ENCODE assay signal across 8 cellular contexts in the genomic region with DNA sequence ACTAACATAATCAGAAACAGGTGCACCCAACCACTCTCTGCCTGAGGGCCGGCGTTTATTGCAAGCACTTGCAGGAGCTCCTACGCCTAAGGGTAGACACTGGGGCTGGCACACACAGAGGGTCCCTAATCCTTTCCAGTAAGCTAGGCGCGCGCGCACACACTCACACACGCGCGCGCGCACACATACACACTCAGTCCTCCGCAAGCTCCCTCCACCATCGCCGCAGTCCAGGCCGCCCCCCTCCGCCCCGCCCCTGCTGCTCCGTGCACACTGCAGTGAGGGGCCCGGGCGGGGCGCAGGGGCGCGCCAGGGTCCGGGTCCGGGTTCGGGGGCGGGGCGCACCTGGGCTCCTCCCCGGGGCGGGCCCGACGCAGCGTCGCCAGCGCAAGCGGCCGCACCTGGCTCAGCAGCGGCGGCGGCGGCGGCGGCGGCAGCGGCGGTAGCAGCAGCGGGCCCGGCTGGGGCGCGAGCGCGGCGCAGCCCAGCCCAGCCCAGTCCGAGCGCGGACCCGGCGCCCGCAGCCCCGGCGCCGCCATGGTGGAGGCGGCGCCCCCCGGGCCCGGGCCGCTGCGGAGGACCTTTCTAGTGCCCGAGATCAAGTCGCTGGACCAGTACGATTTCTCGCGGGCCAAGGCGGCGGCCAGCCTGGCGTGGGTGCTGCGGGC. TPM values are rescaled to one million over a fixed set of nuclear protein-coding genes. Genes with fewer than 3 reads are reported as not detected.
DNase-seq lines count a peak whose midpoint lies in the region; ATAC-seq lines count a peak whose summit lies in the region.

Gene CAMSAP3, plus strand, starts transcription at position 398 of the 668 bp plus-strand sequence. Its CDS starts 140 bp downstream, at position 538.

- no peak within 1 kb of the TSS for H2AFZ ChIP-seq in GM23248

- DNase-seq in ACHN (peak; percentile 27), GM23248 (peak; percentile 39), NCI-H460 (ENCODE audit: extremely low read depth, low read depth) (peak; percentile 6), glomerular visceral epithelial cell (ENCODE audit: extremely low spot score) (peak; percentile 46), posterior cingulate gyrus (peak in 6 of 10 donors; percentile 34 to 90 (median 72)), sciatic nerve (ENCODE audit: low spot score) (no peak)
- peak; percentile 63 for DNase-seq in activated T-cell treated with anti-CD3 and anti-CD28 coated beads, Interleukin-2, amount 50 U/mL, for 1 hour

- H3K9me2 ChIP-seq in GM23248 (ENCODE audit: insufficient read depth) = no peaks in the 10 kb centered on the region

- no peaks in the 10 kb centered on the region for H3F3A ChIP-seq in GM23248 (ENCODE audit: insufficient read depth)

- in situ Hi-C loops in ACHN (cut with HindIII; ENCODE audit: low pct_ligation_motif_present, low pct_unique_long_range_greater_than_20kb, low sequenced_read_pairs) (no loop called here), GM23248 (cut with MboI) (no loop called here)

- no peak within 1 kb of the TSS for H3K4me3 ChIP-seq in GM23248

- no peak within 1 kb of the TSS for H3K27ac ChIP-seq in GM23248

- H3K4me2 ChIP-seq in GM23248 (ENCODE audit: unreplicated experiment) = peak within 1 kb of the TSS; percentile 42

- peaks cover 40% of the 10 kb centered on the region for H3K27me3 ChIP-seq in GM23248 (replicated peaks; ENCODE audit: insufficient read depth)

- intact Hi-C loops in posterior cingulate gyrus (cut with DNase I) = no loop called here
- intact Hi-C loops in sciatic nerve (cut with DNase I) = no loop called here

- whole genome bisulfite sequencing in GM23248 (ENCODE audit: low coverage in 1 of 2, low lambda C conversion rate in 2 of 2, missing lambda C conversion rate in 2 of 2), 2 experiments = 1 to 3% methylated on average over 33 to 43 of the region's 78 CpGs

- H3K36me3 ChIP-seq in GM23248 (ENCODE audit: low read depth) = no peaks in the 10 kb centered on the region

- no peaks in the 10 kb centered on the region for H3K79me2 ChIP-seq in GM23248 (ENCODE audit: insufficient read depth)

- no peaks in the 10 kb centered on the region for H3K9me3 ChIP-seq in GM23248 (ENCODE audit: low read depth)

- ATAC-seq in HG03460 (IDR thresholded peaks at IDR 0.05; ENCODE audit: unreplicated experiment) (no peak), sciatic nerve (no peak)

- no peak within 1 kb of the TSS for H3K9ac ChIP-seq in GM23248

- H3K4me1 ChIP-seq in GM23248 (ENCODE audit: insufficient read depth) = no peaks in the 10 kb centered on the region

- no peaks in the 10 kb centered on the region for H4K20me1 ChIP-seq in GM23248 (ENCODE audit: insufficient read depth)

RNA-seq across cellular contexts. Expression of gene CAMSAP3, which starts in this region (rescaled TPM):
- not detected in 2 replicates for total RNA-seq in GM23248 (2014; rRNA removed; shearing (Covaris generic))
- polyA plus RNA-seq in GM23248 (2016; fragmentation: Nextera tagmentation; extraction: Ambion mirVana) = not detected in 2 replicates
- total RNA-seq in NCI-H460 (2014; rRNA removed; shearing (Covaris generic)) = 0.35 and 0.89 TPM in 2 replicates
- polyA plus RNA-seq in NCI-H460 (2014; cell fraction: nucleus; rRNA removed) = 0.36 and 1.1 TPM in 2 replicates
- not detected for total RNA-seq in sciatic nerve

Comparison
In these comparisons a context has a peak if more than half of its experiments do, and no peak if none do; other contexts are left out.
1. Peak in DNase-seq and H3K4me2 ChIP-seq in GM23248; RNA of the gene not detected or under 1 TPM.